In genomic region chr15:94294556-94294955, GRCh38 we compare ENCODE assay signal across 23 cellular contexts.
DNase-seq lines count a peak whose midpoint lies in the region; ATAC-seq and TF ChIP-seq lines count a peak whose summit lies in the region.
"Had no signal": no experiment of that assay in that cellular context is flagged by ENCODE, and none has a peak within 500 bp of the region (broad histone marks: within the 10 kb centered on the region; RNA-seq: fewer than 3 reads in every experiment).

No MANE protein-coding gene starts in this region.

- H3K9ac ChIP-seq in IMR-90 (ENCODE audit: low read depth, low read length), result no peak overlapping the region

- H3K18ac ChIP-seq in IMR-90 (ENCODE audit: low read depth, low read length), result peak overlapping the region; percentile 64; the same call in 1 of the 2 replicates

- H3K36me3 ChIP-seq in IMR-90 (ENCODE audit: control insufficient read depth, insufficient read depth, low read length), result no peaks in the 10 kb centered on the region
- no peaks in the 10 kb centered on the region for H3K36me3 ChIP-seq in tibial nerve
- H3K36me3 ChIP-seq: heart right ventricle, WERI-Rb-1 had no signal

- intact Hi-C loops in IMR-90 (cut with micrococcal nuclease), result no loop called here

- TF ChIP-seq RAD21 in IMR-90 (IDR thresholded peaks at IDR 0.05; ENCODE audit: low read length), result no peak

- H2BK15ac ChIP-seq in IMR-90 (ENCODE audit: low read depth, low read length), result no peak overlapping the region

- CTCF ChIA-PET in IMR-90 (lab: Yijun Ruan, JAX) (interaction anchor here (1.3 kb wide), 1 partner anchor 48 kb away, joined by 3 read pairs; no protein-coding TSS in a partner anchor), GM10248 (lab: Yijun Ruan, JAX) (interaction anchor here (1.1 kb wide), 1 partner anchor 11 kb away, joined by 3 read pairs; no protein-coding TSS in a partner anchor)

- H2BK120ac ChIP-seq in IMR-90 (ENCODE audit: low read depth, low read length), result no peak overlapping the region

- no CpG with 5 or more reads among the region's 1 CpG for WGBS in IMR-90 (ENCODE audit: extremely low coverage in 2 of 2, insufficient read length in 1 of 2), 2 experiments
- WGBS in tibial nerve, 2 donors, result 42 to 64% methylated on average over 1 of the region's 1 CpG

- no peaks in the 10 kb centered on the region; the same call in 1 of the 2 replicates for H3K9me1 ChIP-seq in IMR-90 (ENCODE audit: insufficient read depth, low read length)

- BruUV-seq in IMR-90 (replicated peaks; lab: Mats Ljungman, UMichigan), result no TSS peak

- H3K27ac Mint-ChIP-seq in central memory CD8-positive, alpha-beta T cell (ENCODE audit: low read depth), result peak overlapping the region; percentile 53
- H3K27ac Mint-ChIP-seq: progenitor cell of endocrine pancreas had no signal

- no peak overlapping the region; the same call in 1 of the 2 replicates for H3K4me2 ChIP-seq in IMR-90 (ENCODE audit: low read depth, low read length)

- no peaks in the 10 kb centered on the region for H3K9me3 Mint-ChIP-seq in central memory CD8-positive, alpha-beta T cell

- H3K4me3 ChIP-seq in IMR-90 (ENCODE audit: insufficient read depth, low read depth, low read length) (no peak overlapping the region), tibial nerve (no peak overlapping the region)
- H3K4me3 ChIP-seq: heart right ventricle, testis had no signal

- H3K27me3 Mint-ChIP-seq in central memory CD8-positive, alpha-beta T cell, result no peaks in the 10 kb centered on the region
- H3K27me3 Mint-ChIP-seq: progenitor cell of endocrine pancreas; stimulated activated naive B cell treated with anti-CD40 and anti-IgM and Interleukin-4, amounts not matched to agents 10 μg/mL and 1 μg/mL and 100 μg/mL, for 72 hours had no signal

- no peaks in the 10 kb centered on the region for H3K27me3 ChIP-seq in IMR-90 (ENCODE audit: control insufficient read depth, insufficient read depth, low read length)
- H3K27me3 ChIP-seq in tibial nerve, result no peaks in the 10 kb centered on the region
- H3K27me3 ChIP-seq: testis had no signal

- H3K27ac ChIP-seq in C4-2B, result peak overlapping the region; percentile 47
- peak overlapping the region; percentile 69; the same call in 1 of the 2 replicates for H3K27ac ChIP-seq in IMR-90 (ENCODE audit: insufficient read depth, low read length)
- no peak overlapping the region for H3K27ac ChIP-seq in tibial nerve
- H3K27ac ChIP-seq: heart right ventricle, testis, WERI-Rb-1 had no signal

- no peak for TF ChIP-seq EP300 in tibial nerve (IDR thresholded peaks at IDR 0.05)

- H2AK9ac ChIP-seq in IMR-90 (replicated peaks; ENCODE audit: low read depth, low read length, poor library complexity), result no peak overlapping the region

- no peak overlapping the region for H3K4me3 Mint-ChIP-seq in central memory CD8-positive, alpha-beta T cell
- H3K4me3 Mint-ChIP-seq: mesothelial cell of epicardium, nephron had no signal

- no peak overlapping the region for H3K56ac ChIP-seq in IMR-90 (ENCODE audit: extremely low read depth, insufficient read depth, low read length)

- peaks cover 0 to 6% of the 10 kb centered on the region in 2 experiments; a peak in 2 of 4 replicates for H3K79me1 ChIP-seq in IMR-90 (ENCODE audit: low read depth in 1 of 2, low read length in 2 of 2)

- peaks cover 47% of the 10 kb centered on the region for H3K4me1 Mint-ChIP-seq in central memory CD8-positive, alpha-beta T cell

- no peak overlapping the region for H2BK20ac ChIP-seq in IMR-90 (ENCODE audit: low read depth, low read length)

- peak overlapping the region; percentile 68 for H2BK5ac ChIP-seq in IMR-90 (ENCODE audit: low read depth, low read length, poor library complexity, severe bottlenecking)

- POLR2A ChIA-PET in IMR-90 (lab: Charles Lee; ENCODE audit: unreplicated experiment) (no interaction called here), GM10248 (lab: Yijun Ruan, JAX) (no interaction called here)

- H3K4ac ChIP-seq in IMR-90 (ENCODE audit: low read depth, low read length), result no peak overlapping the region

- dilution Hi-C loops in IMR-90 (cut with HindIII; ENCODE audit: low sequenced_read_pairs, unreplicated experiment), result no loop called here

- no peak overlapping the region for H4K8ac ChIP-seq in IMR-90 (ENCODE audit: low read depth in 2 of 2, low read length in 2 of 2)

- TF ChIP-seq CTCF in C4-2B (conservative IDR thresholded peaks at IDR 0.05), result no peak
- TF ChIP-seq CTCF in IMR-90 (conservative IDR thresholded peaks at IDR 0.05; ENCODE audit: low read depth, low read length), result no peak
- TF ChIP-seq CTCF in omental fat pad (IDR thresholded peaks at IDR 0.05), result no peak
- no peak for TF ChIP-seq CTCF in tibial nerve (IDR thresholded peaks at IDR 0.05)
- TF ChIP-seq CTCF in GM10248 (IDR thresholded peaks at IDR 0.05; ENCODE audit: control extremely low read depth, extremely low read depth, low read depth, missing control alignments), result no peak

- H4K20me1 ChIP-seq in IMR-90 (ENCODE audit: insufficient read depth, low read length), result no peaks in the 10 kb centered on the region

- H2AFZ ChIP-seq in IMR-90 (replicated peaks; ENCODE audit: low read length, poor library complexity), result no peak overlapping the region

- in situ Hi-C loops in IMR-90 (cut with MboI; ENCODE audit: low sequenced_read_pairs), result no loop called here

- H3K9me3 ChIP-seq in IMR-90 (ENCODE audit: control insufficient read depth, insufficient read depth, low read length), result no peaks in the 10 kb centered on the region
- peaks cover 0 to 4% (median 0%) of the 10 kb centered on the region in 4 donors for H3K9me3 ChIP-seq in tibial nerve
- H3K9me3 ChIP-seq: testis had no signal

- no peak overlapping the region for H2AK5ac ChIP-seq in IMR-90 (ENCODE audit: low read depth, low read length)

- H3K23ac ChIP-seq in IMR-90 (ENCODE audit: low read depth, low read length), result no peak overlapping the region

- DNase-seq in IMR-90, result peak; percentile 39
- DNase-seq in central memory CD8-positive, alpha-beta T cell (ENCODE audit: low spot score in 2 of 2), result no peak
- no peak for DNase-seq in omental fat pad (ENCODE audit: low spot score)
- no peak for DNase-seq in tibial nerve (ENCODE audit: low spot score in 2 of 2)
- DNase-seq in stimulated activated CD4-positive, alpha-beta T cell treated with anti-CD3 and anti-CD28 coated beads, Interleukin-4, amount 100 ng/mL, for 24 hours, result no peak
- no peak for DNase-seq in GM10248 (ENCODE audit: extremely low spot score)
- DNase-seq: activated CD4-positive, alpha-beta T cell treated with anti-CD3 and anti-CD28 coated beads, Interleukin-2, amount 50 U/mL, for 4 hours; activated naive CD4-positive, alpha-beta T cell; anterior cingulate cortex; heart right ventricle; KG1; left colon; NCI-H187; NCI-H82; OCI-M1; SIG-M5; stimulated activated naive B cell treated with anti-CD40 and anti-IgM and Interleukin-4, amounts not matched to agents 10 μg/mL and 1 μg/mL and 100 μg/mL, for 72 hours; testis; WERI-Rb-1 had no signal

- no peak overlapping the region for H3K14ac ChIP-seq in IMR-90 (replicated peaks; ENCODE audit: low read depth, low read length)

- no peak overlapping the region for H4K91ac ChIP-seq in IMR-90 (ENCODE audit: insufficient read depth, low read depth, low read length)

- no peaks in the 10 kb centered on the region for H3K36me3 Mint-ChIP-seq in central memory CD8-positive, alpha-beta T cell (ENCODE audit: insufficient read depth)

- peaks cover 4% of the 10 kb centered on the region for H3K4me1 ChIP-seq in IMR-90 (ENCODE audit: control insufficient read depth, insufficient read depth, low read length)
- H3K4me1 ChIP-seq in tibial nerve, result no peaks in the 10 kb centered on the region

- ATAC-seq in IMR-90 (ENCODE audit: low read depth) (peak; percentile 46), omental fat pad (ENCODE audit: low FRiP score) (peak; percentile 33)
- no peak for ATAC-seq in central memory CD8-positive, alpha-beta T cell (replicated peaks; ENCODE audit: extremely low read depth, poor library complexity, severe bottlenecking)
- ATAC-seq: heart right ventricle; stimulated activated naive B cell treated with anti-CD40 and anti-IgM and Interleukin-4, amounts not matched to agents 10 μg/mL and 1 μg/mL and 100 μg/mL, for 72 hours had no signal

- no peak overlapping the region for H4K5ac ChIP-seq in IMR-90 (ENCODE audit: low read depth, low read length)

- TF ChIP-seq POLR2A in IMR-90 (IDR thresholded peaks at IDR 0.05; ENCODE audit: low read depth, low read length) (no peak), tibial nerve (IDR thresholded peaks at IDR 0.05) (no peak)

TF ChIP-seq in IMR-90, 13 proteins besides CTCF, POLR2A, EP300 and RAD21 (continues in another document):
- TF ChIP-seq MXI1 (IDR thresholded peaks at IDR 0.05; ENCODE audit: borderline replicate concordance, low read depth, low read length) (no peak), RFX5 (IDR thresholded peaks at IDR 0.05; ENCODE audit: low read depth, low read length) (no peak), CEBPB (IDR thresholded peaks at IDR 0.05; ENCODE audit: low read depth, low read length) (no peak), CHD1 (IDR thresholded peaks at IDR 0.05; ENCODE audit: low read depth, low read length) (no peak), BHLHE40 (IDR thresholded peaks at IDR 0.05; ENCODE audit: low read depth, low read length) (no peak), SMC3 (IDR thresholded peaks at IDR 0.05; ENCODE audit: low read depth, low read length) (no peak), NFE2L2 (IDR thresholded peaks at IDR 0.05; ENCODE audit: low read depth, low read length) (no peak), MAFK (IDR thresholded peaks at IDR 0.05; ENCODE audit: low read depth, low read length) (no peak), RCOR1 (IDR thresholded peaks at IDR 0.05; ENCODE audit: insufficient replicate concordance, low read length) (no peak), USF2 (IDR thresholded peaks at IDR 0.05; ENCODE audit: low read depth, low read length) (no peak), MAZ (IDR thresholded peaks at IDR 0.05; ENCODE audit: borderline replicate concordance, low read depth, low read length) (no peak), FOS (IDR thresholded peaks at IDR 0.05; ENCODE audit: low read depth, low read length) (no peak)

Comparison
In these comparisons a context has a peak if more than half of its experiments do, and no peak if none do; other contexts are left out.
1. H3K27ac ChIP-seq: peak in C4-2B (single experiment) and IMR-90 (single experiment); none in tibial nerve (0 of 4).